Comparison of ENCODE assay signal across 11 cellular contexts in the genomic region with DNA sequence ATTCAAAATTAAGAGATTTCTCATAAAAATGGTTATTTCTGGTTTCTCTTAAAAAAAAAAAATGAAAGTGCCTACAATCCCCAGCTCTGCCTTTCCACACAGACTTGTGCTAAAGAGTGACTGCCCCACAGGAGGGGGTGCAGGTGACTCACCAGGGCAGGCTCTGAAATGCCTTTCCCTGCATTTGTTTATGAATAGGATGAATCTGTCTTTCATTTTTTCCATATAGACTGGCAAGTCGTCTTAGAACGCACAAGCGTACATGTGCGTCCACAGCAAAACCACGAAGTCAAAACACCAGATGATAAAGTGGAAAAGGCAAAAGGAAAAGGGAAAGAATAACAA.
DNase-seq lines count a peak whose midpoint lies in the region; ATAC-seq and TF ChIP-seq lines count a peak whose summit lies in the region.
"Had no signal": no experiment of that assay in that cellular context is flagged by ENCODE, and none has a peak within 500 bp of the region (broad histone marks: within the 10 kb centered on the region; RNA-seq: fewer than 3 reads in every experiment).

No MANE protein-coding gene starts in this region.

- 79 to 80% methylated on average over 5 of the region's 5 CpGs for WGBS in testis, 2 donors

- H3K4me1 Mint-ChIP-seq in GM23338 (peaks cover 23% of the 10 kb centered on the region), WTC11 (peaks cover 30% of the 10 kb centered on the region)

- H3K36me3 Mint-ChIP-seq in GM23338 (ENCODE audit: low read depth) (no peaks in the 10 kb centered on the region), WTC11 (no peaks in the 10 kb centered on the region)

- H3K27me3 Mint-ChIP-seq in GM23338 (ENCODE audit: insufficient read depth, low read depth, poor library complexity): peaks cover 2% of the 10 kb centered on the region
- H3K27me3 Mint-ChIP-seq in WTC11 (ENCODE audit: low read depth): no peaks in the 10 kb centered on the region

- H3K36me3 ChIP-seq in GM23338 (ENCODE audit: insufficient read depth) (no peaks in the 10 kb centered on the region), testis (ENCODE audit: low read depth, missing control alignments) (no peaks in the 10 kb centered on the region), Karpas-422 (ENCODE audit: insufficient read depth, low read length) (no peaks in the 10 kb centered on the region)

- H3K9me3 Mint-ChIP-seq in GM23338 (no peaks in the 10 kb centered on the region), WTC11 (no peaks in the 10 kb centered on the region; the same call in 1 of the 2 replicates)

- H3K79me2 ChIP-seq in GM23338 (replicated peaks; ENCODE audit: insufficient read depth) (no peaks in the 10 kb centered on the region), Karpas-422 (ENCODE audit: low read length) (no peaks in the 10 kb centered on the region)
- H3K79me2 ChIP-seq: parathyroid adenoma had no signal

- TF ChIP-seq CTCF in GM23338 (conservative IDR thresholded peaks at IDR 0.05; ENCODE audit: low read depth in 2 of 2) (no peak), WTC11 (IDR thresholded peaks at IDR 0.05) (no peak), fibroblast of the aortic adventitia (IDR thresholded peaks at IDR 0.05; ENCODE audit: insufficient read depth, low read length) (no peak), testis (IDR thresholded peaks at IDR 0.05) (no peak)

- peak overlapping the region; percentile 20 for H3K4me2 ChIP-seq in GM23338
- H3K4me2 ChIP-seq in Karpas-422 (ENCODE audit: low read depth, low read length, poor library complexity, severe bottlenecking): no peak overlapping the region

- H3K27ac Mint-ChIP-seq in GM23338 (peak overlapping the region; percentile 64), WTC11 (peak overlapping the region; percentile 22; the same call in 1 of the 2 replicates)

- H3K9me3 ChIP-seq in testis (no peaks in the 10 kb centered on the region), Karpas-422 (ENCODE audit: low read length) (no peaks in the 10 kb centered on the region)

- POLR2A ChIA-PET in WTC11 (lab: Charles Lee): no interaction called here

- no peak overlapping the region; the same call in 2 of the 3 replicates for H3K4me3 Mint-ChIP-seq in GM23338
- no peak overlapping the region for H3K4me3 Mint-ChIP-seq in WTC11

- H3K9ac ChIP-seq in Karpas-422 (ENCODE audit: low read length): no peak overlapping the region
- H3K9ac ChIP-seq: parathyroid adenoma had no signal

- H3K9me2 ChIP-seq in GM23338 (ENCODE audit: insufficient read depth) (peaks cover 5% of the 10 kb centered on the region; the same call in 1 of the 2 replicates), Karpas-422 (replicated peaks; ENCODE audit: insufficient read depth, low read length) (no peaks in the 10 kb centered on the region)

- H3K4me1 ChIP-seq in GM23338 (ENCODE audit: insufficient read depth) (peaks cover 24% of the 10 kb centered on the region; the same call in 1 of the 2 replicates), testis (no peaks in the 10 kb centered on the region), Karpas-422 (ENCODE audit: low read length) (peaks cover 13% of the 10 kb centered on the region)
- H3K4me1 ChIP-seq: parathyroid adenoma had no signal

- no peaks in the 10 kb centered on the region for H3K27me3 ChIP-seq in GM23338 (ENCODE audit: insufficient read depth)
- no peaks in the 10 kb centered on the region for H3K27me3 ChIP-seq in testis
- H3K27me3 ChIP-seq in Karpas-422 (ENCODE audit: low read length): no peaks in the 10 kb centered on the region

- peak; percentile 83 for DNase-seq in A172 (ENCODE audit: low spot score)
- DNase-seq in GM23338 (ENCODE audit: low spot score): peak; percentile 19
- no peak for DNase-seq in WTC11 (ENCODE audit: low spot score)
- peak; percentile 91 for DNase-seq in fibroblast of the aortic adventitia (ENCODE audit: low read depth)
- DNase-seq in testis: no peak
- no peak for DNase-seq in HuH-7 (ENCODE audit: low spot score)
- no peak for DNase-seq in Right ventricle myocardium superior
- no peak for DNase-seq in Karpas-422
- DNase-seq: DMS153, NCI-H1436 treated with DMSO at 0.1 percent for 48 hours had no signal

- TF ChIP-seq POLR2A in testis (IDR thresholded peaks at IDR 0.05): no peak

- H3K4me3 ChIP-seq in GM23338 (no peak overlapping the region), fibroblast of the aortic adventitia (ENCODE audit: low read depth, low read length) (peak overlapping the region; percentile 26), testis (no peak overlapping the region), Karpas-422 (ENCODE audit: low read length) (no peak overlapping the region)

- no peaks in the 10 kb centered on the region for H4K20me1 ChIP-seq in GM23338 (replicated peaks; ENCODE audit: insufficient read depth)
- no peaks in the 10 kb centered on the region for H4K20me1 ChIP-seq in Karpas-422 (ENCODE audit: insufficient read depth, low read depth, low read length)

- peak; percentile 72 for ATAC-seq in GM23338
- ATAC-seq in WTC11: peak; percentile 55
- ATAC-seq in Right ventricle myocardium superior (ENCODE audit: poor library complexity): no peak

- no peaks in the 10 kb centered on the region for H3F3A ChIP-seq in GM23338 (replicated peaks; ENCODE audit: low read depth)

- CTCF ChIA-PET in WTC11 (lab: Charles Lee): interaction anchor here (0.8 to 1.3 kb wide), 2 partner anchors 19 to 589 kb away, joined by 3 to 6 read pairs; a partner anchor contains a TSS

- H3K27ac ChIP-seq in GM23338 (ENCODE audit: low read depth) (no peak overlapping the region), testis (no peak overlapping the region), Karpas-422 (ENCODE audit: low read length) (no peak overlapping the region)
- H3K27ac ChIP-seq: parathyroid adenoma had no signal

- H2AFZ ChIP-seq in GM23338 (no peak overlapping the region; the same call in 1 of the 2 replicates), Karpas-422 (ENCODE audit: low read length) (no peak overlapping the region)
- H2AFZ ChIP-seq: parathyroid adenoma had no signal

- intact Hi-C loops in testis (cut with DNase I; ENCODE audit: low total_unique reads) (no loop called here), Right ventricle myocardium superior (cut with DNase I) (no loop called here)

TF ChIP-seq in GM23338, 12 proteins besides CTCF, POLR2A, EP300 and RAD21 (continues in another document):
- TF ChIP-seq, protein P1, sequence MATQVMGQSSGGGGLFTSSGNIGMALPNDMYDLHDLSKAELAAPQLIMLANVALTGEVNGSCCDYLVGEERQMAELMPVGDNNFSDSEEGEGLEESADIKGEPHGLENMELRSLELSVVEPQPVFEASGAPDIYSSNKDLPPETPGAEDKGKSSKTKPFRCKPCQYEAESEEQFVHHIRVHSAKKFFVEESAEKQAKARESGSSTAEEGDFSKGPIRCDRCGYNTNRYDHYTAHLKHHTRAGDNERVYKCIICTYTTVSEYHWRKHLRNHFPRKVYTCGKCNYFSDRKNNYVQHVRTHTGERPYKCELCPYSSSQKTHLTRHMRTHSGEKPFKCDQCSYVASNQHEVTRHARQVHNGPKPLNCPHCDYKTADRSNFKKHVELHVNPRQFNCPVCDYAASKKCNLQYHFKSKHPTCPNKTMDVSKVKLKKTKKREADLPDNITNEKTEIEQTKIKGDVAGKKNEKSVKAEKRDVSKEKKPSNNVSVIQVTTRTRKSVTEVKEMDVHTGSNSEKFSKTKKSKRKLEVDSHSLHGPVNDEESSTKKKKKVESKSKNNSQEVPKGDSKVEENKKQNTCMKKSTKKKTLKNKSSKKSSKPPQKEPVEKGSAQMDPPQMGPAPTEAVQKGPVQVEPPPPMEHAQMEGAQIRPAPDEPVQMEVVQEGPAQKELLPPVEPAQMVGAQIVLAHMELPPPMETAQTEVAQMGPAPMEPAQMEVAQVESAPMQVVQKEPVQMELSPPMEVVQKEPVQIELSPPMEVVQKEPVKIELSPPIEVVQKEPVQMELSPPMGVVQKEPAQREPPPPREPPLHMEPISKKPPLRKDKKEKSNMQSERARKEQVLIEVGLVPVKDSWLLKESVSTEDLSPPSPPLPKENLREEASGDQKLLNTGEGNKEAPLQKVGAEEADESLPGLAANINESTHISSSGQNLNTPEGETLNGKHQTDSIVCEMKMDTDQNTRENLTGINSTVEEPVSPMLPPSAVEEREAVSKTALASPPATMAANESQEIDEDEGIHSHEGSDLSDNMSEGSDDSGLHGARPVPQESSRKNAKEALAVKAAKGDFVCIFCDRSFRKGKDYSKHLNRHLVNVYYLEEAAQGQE (IDR thresholded peaks at IDR 0.05; ENCODE audit: unreplicated experiment): no peak
- TF ChIP-seq ZNF114 (CRISPR knock-in tag; IDR thresholded peaks at IDR 0.05) (no peak), EZH2 (IDR thresholded peaks at IDR 0.05; ENCODE audit: low read depth, unreplicated experiment) (no peak), CREB1 (CRISPR knock-in tag; IDR thresholded peaks at IDR 0.05; ENCODE audit: low read depth) (no peak), NANOG (IDR thresholded peaks at IDR 0.05; ENCODE audit: borderline replicate concordance) (no peak)

TF ChIP-seq in WTC11, 78 proteins besides CTCF, POLR2A, EP300 and RAD21:
- no peak for TF ChIP-seq ESRRA (CRISPR knock-in tag; IDR thresholded peaks at IDR 0.05; ENCODE audit: borderline replicate concordance)
- no peak for TF ChIP-seq IRF2 (CRISPR knock-in tag; IDR thresholded peaks at IDR 0.05; ENCODE audit: borderline replicate concordance, low read depth)
- TF ChIP-seq, protein P2, sequence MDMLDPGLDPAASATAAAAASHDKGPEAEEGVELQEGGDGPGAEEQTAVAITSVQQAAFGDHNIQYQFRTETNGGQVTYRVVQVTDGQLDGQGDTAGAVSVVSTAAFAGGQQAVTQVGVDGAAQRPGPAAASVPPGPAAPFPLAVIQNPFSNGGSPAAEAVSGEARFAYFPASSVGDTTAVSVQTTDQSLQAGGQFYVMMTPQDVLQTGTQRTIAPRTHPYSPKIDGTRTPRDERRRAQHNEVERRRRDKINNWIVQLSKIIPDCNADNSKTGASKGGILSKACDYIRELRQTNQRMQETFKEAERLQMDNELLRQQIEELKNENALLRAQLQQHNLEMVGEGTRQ (CRISPR knock-in tag; IDR thresholded peaks at IDR 0.05): no peak
- TF ChIP-seq FOXJ3 (CRISPR knock-in tag; IDR thresholded peaks at IDR 0.05; ENCODE audit: borderline replicate concordance): no peak

Comparison
In these comparisons a context has a peak if more than half of its experiments do, and no peak if none do; other contexts are left out.
1. DNase-seq: peak in A172 (single experiment), GM23338 (single experiment) and fibroblast of the aortic adventitia (single experiment); none in WTC11 (single experiment), testis (single experiment), HuH-7 (single experiment), Right ventricle myocardium superior (single experiment) and Karpas-422 (single experiment).